Comparison of ENCODE assay signal across 28 cellular contexts in the genomic region with DNA sequence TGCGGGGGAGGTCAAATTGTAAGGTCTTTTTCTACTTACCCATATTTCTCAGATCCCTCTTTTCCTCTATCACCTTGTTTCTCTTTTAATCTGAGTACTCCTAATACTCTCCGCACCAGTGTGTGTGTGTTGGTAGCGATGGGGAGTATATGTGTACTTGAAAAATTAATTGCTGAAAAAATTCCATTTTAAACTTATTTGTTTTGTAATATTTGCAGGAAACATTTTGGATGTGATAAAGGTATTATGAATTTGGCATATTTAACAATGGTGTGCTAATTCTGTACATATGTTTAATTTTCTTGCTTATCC. TPM values are rescaled to one million over a fixed set of nuclear protein-coding genes. Genes with fewer than 3 reads are reported as not detected.
DNase-seq lines count a peak whose midpoint lies in the region; ATAC-seq and TF ChIP-seq lines count a peak whose summit lies in the region.
"Had no signal": no experiment of that assay in that cellular context is flagged by ENCODE, and none has a peak within 500 bp of the region (broad histone marks: within the 10 kb centered on the region; RNA-seq: fewer than 3 reads in every experiment).

No MANE protein-coding gene starts in this region.

- DNase-seq in coronary artery (ENCODE audit: low spot score) (no peak), thoracic aorta (ENCODE audit: low spot score) (no peak), UCSD-AML1 (lab: John Stamatoyannopoulos, UW; ENCODE audit: unreplicated experiment) (no peak), HT-29 (ENCODE audit: low spot score) (no peak)
- DNase-seq in activated T-cell treated with anti-CD3 and anti-CD28 coated beads, Interleukin-2, amount 50 U/mL, for 72 hours, result no peak
- DNase-seq: activated B cell treated with CpG ODN at 0.5 μM for 24 hours; activated naive CD4-positive, alpha-beta T cell; activated T-cell treated with anti-CD3 and anti-CD28 coated beads, Interleukin-2, amount 50 U/mL, for 48 hours; foreskin keratinocyte; heart right ventricle; NCI-H1105; NCI-H1930; NCI-H2171 treated with DMSO at 0.1 percent for 48 hours; NCI-H510A; T1000 had no signal

- no peak for ATAC-seq in thoracic aorta (ENCODE audit: insufficient number of reproducible peaks, low FRiP score, low read depth)
- ATAC-seq in activated T-cell treated with anti-CD3 and anti-CD28 coated beads, Interleukin-2, amount 50 U/mL, for 72 hours (replicated peaks in 1 of 2), result no peak
- ATAC-seq: foreskin keratinocyte had no signal

- H3K9me3 ChIP-seq in mucosa of stomach (ENCODE audit: control insufficient read depth, low read length) (no peaks in the 10 kb centered on the region), thoracic aorta (no peaks in the 10 kb centered on the region)
- H3K9me3 ChIP-seq: adrenal gland; BLaER1 treated with 17β-estradiol and CSF1 and Interleukin-3, amounts not matched to agents 10 nM and 100 nM; esophagus muscularis mucosa; heart right ventricle; SJSA1; transverse colon had no signal

- no peak overlapping the region for H3K27ac ChIP-seq in KMS-11
- no peak overlapping the region for H3K27ac ChIP-seq in coronary artery
- H3K27ac ChIP-seq in thoracic aorta, result no peak overlapping the region
- H3K27ac ChIP-seq: adrenal gland; BLaER1 treated with 17β-estradiol and CSF1 and Interleukin-3, amounts not matched to agents 10 nM and 100 nM; esophagus muscularis mucosa; foreskin keratinocyte; parathyroid adenoma; RWPE1; SJSA1 had no signal

- no peaks in the 10 kb centered on the region for H3K4me1 ChIP-seq in KMS-11 (ENCODE audit: low read depth, poor library complexity, severe bottlenecking)
- peaks cover 3% of the 10 kb centered on the region for H3K4me1 ChIP-seq in mucosa of stomach (ENCODE audit: control insufficient read depth, insufficient read depth, low read length)
- peaks cover 0 to 7% of the 10 kb centered on the region in 2 donors for H3K4me1 ChIP-seq in thoracic aorta (ENCODE audit: control insufficient read depth in 1 of 2, low read depth in 2 of 2)
- H3K4me1 ChIP-seq: adrenal gland, foreskin keratinocyte, parathyroid adenoma had no signal

- H3K27me3 ChIP-seq in KMS-11 (ENCODE audit: insufficient read depth, low read depth) (no peaks in the 10 kb centered on the region), mucosa of stomach (ENCODE audit: control insufficient read depth, insufficient read depth, low read length) (no peaks in the 10 kb centered on the region), thoracic aorta (replicated peaks; ENCODE audit: insufficient read depth) (no peaks in the 10 kb centered on the region)
- H3K27me3 ChIP-seq: adrenal gland; BLaER1 treated with 17β-estradiol and CSF1 and Interleukin-3, amounts not matched to agents 10 nM and 100 nM; esophagus muscularis mucosa; foreskin keratinocyte; heart right ventricle; SJSA1; transverse colon had no signal

- peak overlapping the region; percentile 44; the same call in 1 of the 2 replicates for H2AFZ ChIP-seq in KMS-11 (ENCODE audit: low read depth)
- H2AFZ ChIP-seq: parathyroid adenoma had no signal

- no peak overlapping the region for H3K4me3 ChIP-seq in KMS-11 (IDR thresholded peaks at IDR 0.05; ENCODE audit: insufficient read depth, low read depth, low read length)
- H3K4me3 ChIP-seq in coronary artery, result peak overlapping the region; percentile 45
- no peak overlapping the region for H3K4me3 ChIP-seq in mucosa of stomach (ENCODE audit: low read length)
- H3K4me3 ChIP-seq in thoracic aorta, result peak overlapping the region; percentile 60
- H3K4me3 ChIP-seq: adrenal gland; BLaER1 treated with 17β-estradiol and CSF1 and Interleukin-3, amounts not matched to agents 10 nM and 100 nM; transverse colon had no signal

- H4K20me1 ChIP-seq in KMS-11 (ENCODE audit: insufficient read depth), result no peaks in the 10 kb centered on the region
- H4K20me1 ChIP-seq: BLaER1 treated with 17β-estradiol and CSF1 and Interleukin-3, amounts not matched to agents 10 nM and 100 nM had no signal

- H3K4me2 ChIP-seq in KMS-11, result peak overlapping the region; percentile 3; the same call in 1 of the 2 replicates
- H3K4me2 ChIP-seq: BLaER1 treated with 17β-estradiol and CSF1 and Interleukin-3, amounts not matched to agents 10 nM and 100 nM had no signal

- H3K36me3 Mint-ChIP-seq in activated T-cell treated with anti-CD3 and anti-CD28 coated beads, Interleukin-2, amount 50 U/mL, for 72 hours (ENCODE audit: insufficient read depth in 2 of 2), result no peaks in the 10 kb centered on the region

- no peak for TF ChIP-seq CTCF in KMS-11 (conservative IDR thresholded peaks at IDR 0.05; ENCODE audit: low read depth, low read length)
- TF ChIP-seq CTCF in coronary artery (IDR thresholded peaks at IDR 0.05), result no peak
- no peak for TF ChIP-seq CTCF in thoracic aorta (IDR thresholded peaks at IDR 0.05)

- H3K9me3 Mint-ChIP-seq in activated T-cell treated with anti-CD3 and anti-CD28 coated beads, Interleukin-2, amount 50 U/mL, for 72 hours, result no peaks in the 10 kb centered on the region
- H3K9me3 Mint-ChIP-seq: activated B cell treated with CpG ODN at 0.5 μM for 24 hours, neural crest cell had no signal

- H3K27me3 Mint-ChIP-seq in activated T-cell treated with anti-CD3 and anti-CD28 coated beads, Interleukin-2, amount 50 U/mL, for 72 hours (ENCODE audit: low read depth), result peaks cover 5% of the 10 kb centered on the region
- H3K27me3 Mint-ChIP-seq: activated B cell treated with CpG ODN at 0.5 μM for 24 hours had no signal

- no peaks in the 10 kb centered on the region for H3K36me3 ChIP-seq in KMS-11 (ENCODE audit: insufficient read depth)
- no peaks in the 10 kb centered on the region for H3K36me3 ChIP-seq in mucosa of stomach (ENCODE audit: control insufficient read depth, insufficient read depth, low read length)
- no peaks in the 10 kb centered on the region for H3K36me3 ChIP-seq in thoracic aorta
- H3K36me3 ChIP-seq: adrenal gland; BLaER1 treated with 17β-estradiol and CSF1 and Interleukin-3, amounts not matched to agents 10 nM and 100 nM; esophagus muscularis mucosa; heart right ventricle; SJSA1; transverse colon had no signal

- H3K4me3 Mint-ChIP-seq in activated T-cell treated with anti-CD3 and anti-CD28 coated beads, Interleukin-2, amount 50 U/mL, for 72 hours, result no peak overlapping the region
- H3K4me3 Mint-ChIP-seq: activated B cell treated with CpG ODN at 0.5 μM for 24 hours, neural crest cell had no signal

- H3K27ac Mint-ChIP-seq in activated T-cell treated with anti-CD3 and anti-CD28 coated beads, Interleukin-2, amount 50 U/mL, for 72 hours, result no peak overlapping the region
- H3K27ac Mint-ChIP-seq: activated B cell treated with CpG ODN at 0.5 μM for 24 hours had no signal

- no peaks in the 10 kb centered on the region for H3K4me1 Mint-ChIP-seq in activated T-cell treated with anti-CD3 and anti-CD28 coated beads, Interleukin-2, amount 50 U/mL, for 72 hours (ENCODE audit: low read depth)
- H3K4me1 Mint-ChIP-seq: activated B cell treated with CpG ODN at 0.5 μM for 24 hours, neural crest cell had no signal

- no peak overlapping the region for H3K9ac ChIP-seq in KMS-11
- peak overlapping the region; percentile 39 for H3K9ac ChIP-seq in mucosa of stomach (ENCODE audit: low read length)
- H3K9ac ChIP-seq: BLaER1 treated with 17β-estradiol and CSF1 and Interleukin-3, amounts not matched to agents 10 nM and 100 nM; parathyroid adenoma had no signal

- no peaks in the 10 kb centered on the region for H3K79me2 ChIP-seq in KMS-11 (ENCODE audit: insufficient read depth, low read depth)
- H3K79me2 ChIP-seq: parathyroid adenoma had no signal

RNA-seq across cellular contexts. Expression of a gene that starts 48.1 kb away (rescaled TPM):
- total RNA-seq in thoracic aorta, result 1 to 10 TPM in 1 of 2 donors, not detected in 1; 1.8 TPM
- total RNA-seq in activated T-cell treated with anti-CD3 and anti-CD28 coated beads, Interleukin-2, amount 50 U/mL, for 72 hours, result not detected
- total RNA-seq in HT-29 (2014; rRNA removed; shearing (Covaris generic)), result not detected in 2 replicates
- total RNA-seq: activated B cell treated with CpG ODN at 0.5 μM for 24 hours, foreskin keratinocyte, G401, M059J, neural crest cell, OCI-LY7, SJSA1 had no signal

Comparison
In these comparisons a context has a peak if more than half of its experiments do, and no peak if none do; other contexts are left out.
1. H3K4me3 ChIP-seq: peak in coronary artery (single experiment) and thoracic aorta (single experiment); none in KMS-11 (single experiment) and mucosa of stomach (single experiment).